ENCODE assay signal across 18 cellular contexts in genomic region chr20:4060856-4061440, GRCh38. TPM values are rescaled to one million over a fixed set of nuclear protein-coding genes. Genes with fewer than 3 reads are reported as not detected.
A peak's percentile ranks its signal among the peaks of the same experiment; 100 is the strongest.
DNase-seq lines count a peak whose midpoint lies in the region; FAIRE-seq and TF ChIP-seq lines count a peak whose summit lies in the region.
"Had no signal": no experiment of that assay in that cellular context is flagged by ENCODE, and none has a peak within 500 bp of the region (broad histone marks: within the 10 kb centered on the region; RNA-seq: fewer than 3 reads in every experiment).

No MANE protein-coding gene starts in this region.

- BruUV-seq in mammary epithelial cell (replicated peaks; lab: Mats Ljungman, UMichigan), result no TSS peak

- 65% methylated on average over 3 of the region's 4 CpGs for WGBS in mammary epithelial cell (ENCODE audit: low coverage, missing lambda C conversion rate)
- 75% methylated on average over 4 of the region's 4 CpGs for WGBS in suprapubic skin

- H2AFZ ChIP-seq in mammary epithelial cell (ENCODE audit: low read depth, low read length), result no peak overlapping the region

- no peaks in the 10 kb centered on the region for H3K79me2 ChIP-seq in mammary epithelial cell (ENCODE audit: insufficient read depth, low read length)

- intact Hi-C loops in breast epithelium (cut with DNase I; ENCODE audit: low total_unique reads) (no loop called here), mammary epithelial cell (cut with micrococcal nuclease) (no loop called here), tibial artery (cut with DNase I; ENCODE audit: low total_unique reads) (no loop called here)

- in situ Hi-C loops in mammary epithelial cell (cut with MboI; ENCODE audit: low sequenced_read_pairs in 2 of 2), result no loop called here

- H3K27me3 ChIP-seq in breast epithelium (no peaks in the 10 kb centered on the region), mammary epithelial cell (ENCODE audit: insufficient read depth, low read length) (no peaks in the 10 kb centered on the region), suprapubic skin (no peaks in the 10 kb centered on the region), tibial artery (no peaks in the 10 kb centered on the region)
- H3K27me3 ChIP-seq: gastrocnemius medialis, SJSA1 had no signal

- no peak overlapping the region for H3K4me2 ChIP-seq in mammary epithelial cell (ENCODE audit: insufficient read depth, low read depth, low read length)

- no peak for DNase-seq in breast epithelium (ENCODE audit: low spot score in 2 of 2)
- no peak for DNase-seq in mammary epithelial cell
- DNase-seq in islet precursor cell, result peak; percentile 49
- DNase-seq in suprapubic skin (ENCODE audit: low spot score in 2 of 2), result no peak
- DNase-seq in tibial artery, result no peak
- no peak for DNase-seq in GM19239 (ENCODE audit: insufficient read length, low spot score)
- DNase-seq in midbrain (lab: John Stamatoyannopoulos, UW), result no peak
- DNase-seq: activated CD4-positive, alpha-beta T cell treated with anti-CD3 and anti-CD28 coated beads for 1 hour; activated naive CD4-positive, alpha-beta T cell; CD4-positive, alpha-beta T cell; DMS79; NCI-H1930; T-helper 9 cell had no signal

- H3K36me3 ChIP-seq in breast epithelium, result no peaks in the 10 kb centered on the region
- H3K36me3 ChIP-seq in mammary epithelial cell (ENCODE audit: insufficient read depth, low read length), result no peaks in the 10 kb centered on the region
- no peaks in the 10 kb centered on the region for H3K36me3 ChIP-seq in KOPT-K1 (ENCODE audit: insufficient read depth, low read length)
- H3K36me3 ChIP-seq in suprapubic skin, result no peaks in the 10 kb centered on the region
- H3K36me3 ChIP-seq in tibial artery, result no peaks in the 10 kb centered on the region
- H3K36me3 ChIP-seq: gastrocnemius medialis, SJSA1 had no signal

- no peak overlapping the region for H3K4me3 ChIP-seq in breast epithelium
- no peak overlapping the region for H3K4me3 ChIP-seq in mammary epithelial cell (replicated peaks in 1 of 3; ENCODE audit: insufficient read depth in 1 of 3, low read depth in 2 of 3, low read length in 3 of 3)
- no peak overlapping the region for H3K4me3 ChIP-seq in suprapubic skin
- H3K4me3 ChIP-seq in tibial artery, result no peak overlapping the region
- H3K4me3 ChIP-seq: gastrocnemius medialis, SJSA1 had no signal

- H3K9me3 ChIP-seq in breast epithelium, result no peaks in the 10 kb centered on the region
- no peaks in the 10 kb centered on the region for H3K9me3 ChIP-seq in mammary epithelial cell (replicated peaks; ENCODE audit: insufficient read depth, low read length)
- H3K9me3 ChIP-seq in KOPT-K1 (ENCODE audit: insufficient read depth, low read length, poor library complexity, severe bottlenecking), result no peaks in the 10 kb centered on the region
- no peaks in the 10 kb centered on the region for H3K9me3 ChIP-seq in suprapubic skin
- H3K9me3 ChIP-seq in tibial artery, result no peaks in the 10 kb centered on the region
- H3K9me3 ChIP-seq: gastrocnemius medialis, SJSA1 had no signal

- dilution Hi-C loops in mammary epithelial cell (cut with HindIII; ENCODE audit: low sequenced_read_pairs), result no loop called here

- no peak for FAIRE-seq in GM19239 (lab: Jason Lieb, UNC)
- FAIRE-seq: A204.1 had no signal

- no peak for TF ChIP-seq POLR2A in breast epithelium (IDR thresholded peaks at IDR 0.05)
- TF ChIP-seq POLR2A in suprapubic skin (IDR thresholded peaks at IDR 0.05), result no peak

- H4K20me1 ChIP-seq in mammary epithelial cell (ENCODE audit: insufficient read depth, low read length), result no peaks in the 10 kb centered on the region

- TF ChIP-seq CTCF in breast epithelium (IDR thresholded peaks at IDR 0.05) (no peak), mammary epithelial cell (conservative IDR thresholded peaks at IDR 0.05 in 1 of 2, IDR thresholded peaks at IDR 0.05 in 1 of 2; ENCODE audit: extremely low read depth in 1 of 2, insufficient read depth in 1 of 2, low read depth in 1 of 2, low read length in 2 of 2) (no peak), suprapubic skin (IDR thresholded peaks at IDR 0.05) (no peak), tibial artery (IDR thresholded peaks at IDR 0.05) (no peak)

- H3K9ac ChIP-seq in mammary epithelial cell (ENCODE audit: insufficient read depth, low read length), result no peak overlapping the region

- CTCF ChIA-PET in mammary epithelial cell (lab: Charles Lee; ENCODE audit: low non-redundant PET), result no interaction called here

- H3K27ac ChIP-seq in breast epithelium (peak overlapping the region; percentile 44 to 83), mammary epithelial cell (ENCODE audit: insufficient read depth, low read depth, low read length) (no peak overlapping the region), KOPT-K1 (ENCODE audit: low read depth, low read length, poor library complexity, severe bottlenecking) (peak overlapping the region; percentile 56), suprapubic skin (peak overlapping the region; percentile 68), tibial artery (no peak overlapping the region)
- H3K27ac ChIP-seq: epithelial cell of prostate, SJSA1 had no signal

- TF ChIP-seq EP300 in suprapubic skin (IDR thresholded peaks at IDR 0.05), result no peak

- peaks cover 7 to 10% of the 10 kb centered on the region in 2 donors for H3K4me1 ChIP-seq in breast epithelium
- H3K4me1 ChIP-seq in mammary epithelial cell (ENCODE audit: insufficient read depth, low read length), result peaks cover 32% of the 10 kb centered on the region
- H3K4me1 ChIP-seq in suprapubic skin, result peaks cover 50% of the 10 kb centered on the region
- peaks cover 0 to 37% (median 23%) of the 10 kb centered on the region in 4 donors for H3K4me1 ChIP-seq in tibial artery

RNA-seq across cellular contexts. Expression of gene RNF24, which starts 45.6 kb away (rescaled TPM):
- total RNA-seq in breast epithelium (10 to 100 TPM in 2 of 3 donors, 1 to 10 TPM in 1; 8.8 to 27.2 (median 22.0) TPM), mammary epithelial cell (10 to 100 TPM in 1 of 2 donors, 1 to 10 TPM in 1; 8.8 to 13.5 TPM), suprapubic skin (10 to 100 TPM; 16.0 to 27.8 (median 21.9) TPM)
- 5.9 TPM for polyA plus RNA-seq in mammary epithelial cell
- polyA minus RNA-seq in mammary epithelial cell, result 15.0 TPM

Comparison
In these comparisons a context has a peak if more than half of its experiments do, and no peak if none do; other contexts are left out.
1. H3K27ac ChIP-seq: peak in breast epithelium (2 of 2), KOPT-K1 (single experiment) and suprapubic skin (single experiment); none in mammary epithelial cell (single experiment) and tibial artery (0 of 2).